ENCODE assay signal across 19 cellular contexts in genomic region chr17:31878703-31879073, GRCh38. TPM values are rescaled to one million over a fixed set of nuclear protein-coding genes. Genes with fewer than 3 reads are reported as not detected.
DNase-seq lines count a peak whose midpoint lies in the region; ATAC-seq and TF ChIP-seq lines count a peak whose summit lies in the region.
"Had no signal": no experiment of that assay in that cellular context is flagged by ENCODE, and none has a peak within 500 bp of the region (broad histone marks: within the 10 kb centered on the region; RNA-seq: fewer than 3 reads in every experiment).

No MANE protein-coding gene starts in this region.

- H3K27me3 Mint-ChIP-seq in activated naive CD4-positive, alpha-beta T cell treated with anti-CD3 and anti-CD28 coated beads for 36 hours (ENCODE audit: low read depth), result no peaks in the 10 kb centered on the region
- no peaks in the 10 kb centered on the region for H3K27me3 Mint-ChIP-seq in endodermal cell (ENCODE audit: insufficient read depth)
- H3K27me3 Mint-ChIP-seq: CD8-positive, alpha-beta memory T cell had no signal

- H3K9ac ChIP-seq in endodermal cell (ENCODE audit: extremely low read depth, low read length, poor library complexity, severe bottlenecking), result no peak overlapping the region

- no peak for TF ChIP-seq POLR2A in body of pancreas (IDR thresholded peaks at IDR 0.05)

- peak overlapping the region; percentile 92 for H3K27ac Mint-ChIP-seq in activated naive CD4-positive, alpha-beta T cell treated with anti-CD3 and anti-CD28 coated beads for 36 hours
- peak overlapping the region; percentile 81 to 87 for H3K27ac Mint-ChIP-seq in activated naive CD4-positive, alpha-beta T cell treated with anti-CD3 and anti-CD28 coated beads, Interleukin-2, amount 50 U/mL, for 72 hours
- H3K27ac Mint-ChIP-seq in endodermal cell, result no peak overlapping the region

- no peaks in the 10 kb centered on the region for H3K27me3 ChIP-seq in endodermal cell (ENCODE audit: control insufficient read depth, insufficient read depth, low read length, poor library complexity, severe bottlenecking)
- H3K27me3 ChIP-seq in body of pancreas, result no peaks in the 10 kb centered on the region
- H3K27me3 ChIP-seq: colonic mucosa, foreskin keratinocyte, neutrophil, stomach had no signal

- no peak for TF ChIP-seq CTCF in endodermal cell (conservative IDR thresholded peaks at IDR 0.05)
- no peak for TF ChIP-seq CTCF in body of pancreas (IDR thresholded peaks at IDR 0.05)

- ATAC-seq in activated naive CD4-positive, alpha-beta T cell treated with anti-CD3 and anti-CD28 coated beads, Interleukin-2, amount 50 U/mL, for 72 hours, result no peak
- no peak for ATAC-seq in body of pancreas
- ATAC-seq: foreskin keratinocyte, left cardiac atrium, mucosa of descending colon had no signal

- H3K36me3 ChIP-seq in endodermal cell (ENCODE audit: control insufficient read depth, insufficient read depth, low read length) (peaks cover 85% of the 10 kb centered on the region), body of pancreas (replicated peaks in 1 of 2; ENCODE audit: insufficient read depth in 1 of 2, low read depth in 2 of 2) (peaks cover 16 to 38% of the 10 kb centered on the region in 2 donors)

- H3K4me3 ChIP-seq in endodermal cell (ENCODE audit: low read length) (no peak overlapping the region), body of pancreas (no peak overlapping the region)
- H3K4me3 ChIP-seq: colonic mucosa, mucosa of descending colon, stomach had no signal

- H3K4me1 ChIP-seq in endodermal cell (ENCODE audit: control insufficient read depth, insufficient read depth, low read length) (no peaks in the 10 kb centered on the region), body of pancreas (no peaks in the 10 kb centered on the region)
- H3K4me1 ChIP-seq: colonic mucosa, foreskin keratinocyte, stomach had no signal

- H3K36me3 Mint-ChIP-seq in activated naive CD4-positive, alpha-beta T cell treated with anti-CD3 and anti-CD28 coated beads for 36 hours (ENCODE audit: low read depth), result peaks cover 43% of the 10 kb centered on the region
- H3K36me3 Mint-ChIP-seq in activated naive CD4-positive, alpha-beta T cell treated with anti-CD3 and anti-CD28 coated beads, Interleukin-2, amount 50 U/mL, for 72 hours, result peaks cover 6 to 40% of the 10 kb centered on the region in 2 donors
- H3K36me3 Mint-ChIP-seq in endodermal cell (ENCODE audit: low read depth), result peaks cover 60% of the 10 kb centered on the region

- H3K4me1 Mint-ChIP-seq in activated naive CD4-positive, alpha-beta T cell treated with anti-CD3 and anti-CD28 coated beads for 36 hours (ENCODE audit: low read depth), result peaks cover 21% of the 10 kb centered on the region
- H3K4me1 Mint-ChIP-seq in endodermal cell, result no peaks in the 10 kb centered on the region

- CTCF ChIA-PET in activated naive CD4-positive, alpha-beta T cell treated with anti-CD3 and anti-CD28 coated beads for 36 hours (lab: Charles Lee), result no interaction called here

- no peak for DNase-seq in activated naive CD4-positive, alpha-beta T cell treated with anti-CD3 and anti-CD28 coated beads for 36 hours
- DNase-seq in activated naive CD4-positive, alpha-beta T cell treated with anti-CD3 and anti-CD28 coated beads, Interleukin-2, amount 50 U/mL, for 16 hours, result no peak
- no peak for DNase-seq in activated naive CD4-positive, alpha-beta T cell treated with anti-CD3 and anti-CD28 coated beads, Interleukin-2, amount 50 U/mL, for 72 hours (ENCODE audit: low spot score in 2 of 2)
- DNase-seq in endodermal cell (no peak), HuH-7 (ENCODE audit: low spot score) (no peak), body of pancreas (no peak)
- DNase-seq in stimulated activated CD4-positive, alpha-beta T cell treated with anti-CD3 and anti-CD28 coated beads, Interleukin-4, amount 100 ng/mL, for 1 hour, result no peak
- DNase-seq: colonic mucosa, foreskin keratinocyte, left cardiac atrium, mucosa of descending colon, NCI-H69, OCI-M1, SIG-M5, stomach had no signal

- H3K27ac ChIP-seq in endodermal cell (ENCODE audit: low read depth, low read length) (peak overlapping the region; percentile 64), temporal lobe (ENCODE audit: low read depth, low read length) (peak overlapping the region; percentile 19), body of pancreas (no peak overlapping the region)
- H3K27ac ChIP-seq: colonic mucosa, foreskin keratinocyte, neutrophil, stomach had no signal

- H3K9me3 ChIP-seq in endodermal cell (ENCODE audit: control insufficient read depth, low read length), result no peaks in the 10 kb centered on the region
- no peaks in the 10 kb centered on the region for H3K9me3 ChIP-seq in body of pancreas
- H3K9me3 ChIP-seq: colonic mucosa, mucosa of descending colon, neutrophil, stomach had no signal

- no peaks in the 10 kb centered on the region for H3K9me3 Mint-ChIP-seq in activated naive CD4-positive, alpha-beta T cell treated with anti-CD3 and anti-CD28 coated beads for 36 hours
- no peaks in the 10 kb centered on the region for H3K9me3 Mint-ChIP-seq in activated naive CD4-positive, alpha-beta T cell treated with anti-CD3 and anti-CD28 coated beads, Interleukin-2, amount 50 U/mL, for 72 hours
- H3K9me3 Mint-ChIP-seq in endodermal cell, result no peaks in the 10 kb centered on the region
- H3K9me3 Mint-ChIP-seq: CD8-positive, alpha-beta memory T cell; T-helper 2 cell treated with Interferon-gamma antibody and Interleukin-4, amounts not matched to agents 5 μg/mL and 100 μg/mL, for 36 hours had no signal

- H3K4me3 Mint-ChIP-seq in activated naive CD4-positive, alpha-beta T cell treated with anti-CD3 and anti-CD28 coated beads for 36 hours, result no peak overlapping the region
- H3K4me3 Mint-ChIP-seq in endodermal cell, result no peak overlapping the region
- H3K4me3 Mint-ChIP-seq: CD8-positive, alpha-beta memory T cell; T-helper 2 cell treated with Interferon-gamma antibody and Interleukin-4, amounts not matched to agents 5 μg/mL and 100 μg/mL, for 36 hours had no signal

- intact Hi-C loops in activated naive CD4-positive, alpha-beta T cell treated with anti-CD3 and anti-CD28 coated beads for 36 hours (cut with micrococcal nuclease), result loop anchor here (1.0 kb wide), 2 partner anchors 19 to 23 kb away; partner anchors contain the start of genes COPRS and UTP6
- intact Hi-C loops in body of pancreas (cut with DNase I), result no loop called here

RNA-seq across cellular contexts. Expression of gene COPRS, which starts 19.6 kb away (rescaled TPM):
- total RNA-seq in activated naive CD4-positive, alpha-beta T cell treated with anti-CD3 and anti-CD28 coated beads for 36 hours, result 10 to 100 TPM; 34.4 to 37.6 TPM
- 10 to 100 TPM; 33.9 to 41.3 TPM for total RNA-seq in activated naive CD4-positive, alpha-beta T cell treated with anti-CD3 and anti-CD28 coated beads, Interleukin-2, amount 50 U/mL, for 72 hours
- total RNA-seq in endodermal cell (10 to 100 TPM; 44.3 to 51.7 TPM), temporal lobe (28.0 TPM), body of pancreas (10 to 100 TPM; 72.2 to 83.8 TPM)
- polyA plus RNA-seq in endodermal cell (2013, experiment 1 of 2), result 40.1 TPM
- polyA plus RNA-seq in endodermal cell (2013, experiment 2 of 2), result 41.1 TPM

RNA-seq across cellular contexts. Expression of gene UTP6, which starts 22.8 kb away (rescaled TPM):
- total RNA-seq in activated naive CD4-positive, alpha-beta T cell treated with anti-CD3 and anti-CD28 coated beads for 36 hours, result 10 to 100 TPM; 86.1 to 89.6 TPM
- total RNA-seq in activated naive CD4-positive, alpha-beta T cell treated with anti-CD3 and anti-CD28 coated beads, Interleukin-2, amount 50 U/mL, for 72 hours, result 100 to 1,000 TPM in 1 of 2 donors, 10 to 100 TPM in 1; 97.6 to 107 TPM
- total RNA-seq in endodermal cell (100 to 1,000 TPM in 1 of 2 donors, 10 to 100 TPM in 1; 85.3 to 100 TPM), temporal lobe (35.7 TPM), body of pancreas (10 to 100 TPM; 14.5 to 38.2 TPM)
- 59.5 TPM for polyA plus RNA-seq in endodermal cell (2013, experiment 1 of 2)
- polyA plus RNA-seq in endodermal cell (2013, experiment 2 of 2), result 54.1 TPM

RNA-seq across cellular contexts. Expression of gene SUZ12, which starts 58.1 kb away (rescaled TPM):
- 10 to 100 TPM; 54.7 to 56.8 TPM for total RNA-seq in activated naive CD4-positive, alpha-beta T cell treated with anti-CD3 and anti-CD28 coated beads for 36 hours
- 10 to 100 TPM; 49.5 to 65.9 TPM for total RNA-seq in activated naive CD4-positive, alpha-beta T cell treated with anti-CD3 and anti-CD28 coated beads, Interleukin-2, amount 50 U/mL, for 72 hours
- total RNA-seq in endodermal cell, result 10 to 100 TPM; 32.6 to 41.7 TPM
- 35.2 TPM for polyA plus RNA-seq in endodermal cell (2013, experiment 1 of 2)
- polyA plus RNA-seq in endodermal cell (2013, experiment 2 of 2), result 38.0 TPM
- total RNA-seq in temporal lobe, result 28.5 TPM
- total RNA-seq in body of pancreas, result 10 to 100 TPM; 10.1 to 11.2 TPM

Comparison
In these comparisons a context has a peak if more than half of its experiments do, and no peak if none do; other contexts are left out.
1. H3K27ac ChIP-seq: peak in endodermal cell (single experiment) and temporal lobe (single experiment); none in body of pancreas (0 of 4).